In the genomic region with DNA sequence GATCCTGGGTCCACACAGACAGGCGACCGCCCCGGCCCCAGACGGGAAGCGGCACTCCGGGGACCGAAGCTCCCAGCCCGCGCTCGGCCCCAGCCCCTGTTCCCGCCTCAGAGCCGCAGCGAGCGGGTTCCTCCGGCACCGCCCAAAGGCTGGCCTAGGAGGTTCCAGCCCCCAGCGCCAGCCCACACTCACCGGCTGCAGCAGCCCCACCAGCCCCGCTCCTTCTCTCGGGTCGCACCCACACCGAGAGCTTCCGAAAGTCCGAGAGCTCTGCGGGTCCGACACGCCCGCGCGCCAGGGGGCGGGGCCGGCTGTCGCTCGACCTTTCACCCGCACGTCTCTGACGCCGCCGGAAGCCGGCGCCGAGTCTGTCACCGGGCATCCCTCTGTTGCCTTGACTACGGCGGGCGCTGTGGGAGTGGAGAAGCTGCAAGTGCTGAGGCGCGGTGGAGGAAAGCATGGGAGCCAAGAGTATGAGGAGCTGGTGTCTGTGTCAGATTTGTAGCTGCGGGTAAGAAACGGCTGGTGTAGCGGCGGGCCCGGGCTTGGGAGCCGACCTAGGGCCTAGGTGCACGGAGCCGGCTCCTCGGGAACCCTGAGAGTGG, we compare ENCODE assay signal across 8 cellular contexts.
DNase-seq lines count a peak whose midpoint lies in the region; ATAC-seq lines count a peak whose summit lies in the region.

A gene (minus strand): TSS at position 313 of the 605 bp plus-strand sequence. CDS start 956 bp downstream, outside the sequence.
A gene with protein sequence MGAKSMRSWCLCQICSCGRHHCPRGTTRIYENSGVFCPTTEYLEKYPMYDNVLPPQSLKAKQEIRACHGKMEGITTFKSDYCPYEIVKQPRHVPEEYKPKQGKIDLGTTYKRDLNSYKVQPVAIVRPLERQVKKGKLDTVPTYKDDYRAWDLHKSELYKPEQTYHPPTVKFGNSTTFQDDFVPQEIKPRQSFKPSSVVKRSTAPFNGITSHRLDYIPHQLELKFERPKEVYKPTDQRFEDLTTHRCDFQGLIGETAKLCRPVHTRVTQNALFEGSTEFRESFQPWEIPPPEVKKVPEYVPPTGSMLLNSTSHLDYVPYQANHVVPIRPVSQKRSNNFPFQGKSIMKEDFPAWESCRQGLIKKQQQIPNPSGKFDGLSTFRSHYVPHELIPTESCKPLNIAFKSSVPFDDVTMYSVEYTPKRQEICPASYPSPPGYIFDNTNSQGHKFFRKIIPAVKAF (plus strand): TSS at position 397 of the 605 bp plus-strand sequence. CDS start 62 bp downstream, at position 459.

- H3K27ac ChIP-seq in cingulate gyrus (ENCODE audit: low read depth, low read length), result peak within 1 kb of the TSS; percentile 19

- ATAC-seq in GM19035 (IDR thresholded peaks at IDR 0.05; ENCODE audit: unreplicated experiment) (peak; percentile 95), HG03342 (IDR thresholded peaks at IDR 0.05; ENCODE audit: unreplicated experiment) (peak; percentile 97)

- DNase-seq in AG20443 (ENCODE audit: low spot score) (peak; percentile 96), NCI-H446 treated with DMSO at 0.1 percent for 48 hours (lab: John Stamatoyannopoulos, UW) (peak; percentile 60), kidney tubule cell (ENCODE audit: low spot score) (peak; percentile 93)
- peak; percentile 77 to 95 for DNase-seq in activated CD4-positive, alpha-beta T cell treated with anti-CD3 and anti-CD28 coated beads for 24 hours (ENCODE audit: low read depth in 2 of 2)
- peak; percentile 71 to 93 (median 90) for DNase-seq in stimulated activated CD4-positive, alpha-beta T cell treated with anti-CD3 and anti-CD28 coated beads, Interleukin-1b, Interleukin-23, amount 100 ng/mL, for 24 hours (ENCODE audit: low read depth in 4 of 4, low spot score in 1 of 4)

Comparison
In these comparisons a context has a peak if more than half of its experiments do, and no peak if none do; other contexts are left out.
1. Peak in every context shown above with its lines: DNase-seq, ATAC-seq and H3K27ac ChIP-seq.